Comparison of ENCODE assay signal across 9 cellular contexts in the genomic region with DNA sequence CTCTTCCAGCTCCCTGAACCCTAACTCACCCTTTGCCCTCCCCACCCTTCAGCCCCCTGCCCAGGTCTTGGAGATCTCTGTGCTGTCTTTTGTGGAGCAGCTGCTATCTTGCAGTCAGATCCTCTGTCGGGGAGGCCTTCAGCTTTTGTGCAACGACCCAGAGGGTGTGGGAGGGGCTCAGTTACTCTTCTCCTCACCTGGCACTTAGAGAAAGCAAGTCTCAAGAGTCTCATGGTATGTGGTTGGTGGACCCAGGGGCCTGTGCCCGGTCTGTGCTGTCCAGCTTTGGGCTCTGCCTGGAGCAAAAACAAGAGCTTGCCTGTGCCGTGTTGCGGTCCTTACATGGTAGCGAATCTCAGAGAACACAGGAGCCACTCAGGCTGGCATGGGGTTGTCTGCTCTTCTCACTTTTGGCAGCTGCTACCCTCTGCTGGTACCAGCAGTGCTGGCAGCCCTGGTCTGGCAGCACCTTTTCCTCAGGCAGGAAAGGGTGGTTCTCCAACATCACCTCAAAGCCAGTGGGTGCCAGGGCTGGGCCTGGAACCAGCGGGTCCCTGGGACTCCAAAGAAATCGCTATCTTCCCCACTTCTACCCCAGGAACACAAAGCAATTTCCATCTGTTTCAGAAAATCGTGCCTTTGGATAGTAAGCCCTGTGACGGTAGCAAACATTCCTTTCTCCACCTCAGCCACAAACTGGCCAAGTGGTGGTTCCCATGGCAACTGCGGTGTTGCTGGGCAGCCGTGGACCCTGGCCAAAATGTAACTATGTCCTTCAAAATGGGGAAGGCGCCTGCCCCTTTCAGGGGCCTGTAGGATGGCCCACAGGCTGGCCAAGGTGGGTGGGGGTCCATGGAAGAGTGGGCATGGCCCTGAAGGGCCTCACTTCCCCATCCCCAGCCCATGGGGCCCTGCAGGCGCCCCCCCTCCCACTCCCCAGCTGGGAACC.
DNase-seq lines count a peak whose midpoint lies in the region; ATAC-seq, FAIRE-seq and TF ChIP-seq lines count a peak whose summit lies in the region.
"Had no signal": no experiment of that assay in that cellular context is flagged by ENCODE, and none has a peak within 500 bp of the region (broad histone marks: within the 10 kb centered on the region; RNA-seq: fewer than 3 reads in every experiment).

No MANE protein-coding gene starts in this region.

- no peaks in the 10 kb centered on the region for H3K4me1 ChIP-seq in HAP-1

- CTCF ChIA-PET in activated CD8-positive, alpha-beta T cell treated with anti-CD3 and anti-CD28 coated beads, Interleukin-2, amount 10 ng/mL, durations not matched to agents 7 days and 5 days (lab: Charles Lee), result interaction anchor here (0.7 to 2.0 kb wide), 7 partner anchors 8 to 468 kb away, joined by 3 to 7 read pairs (median 3); no protein-coding TSS in a partner anchor

- in situ Hi-C loops in HAP-1 (cut with MboI; ENCODE audit: low sequenced_read_pairs), result no loop called here

- no peaks in the 10 kb centered on the region for H3K27me3 Mint-ChIP-seq in activated CD8-positive, alpha-beta T cell treated with anti-CD3 and anti-CD28 coated beads, Interleukin-2, amount 10 ng/mL, durations not matched to agents 7 days and 5 days (ENCODE audit: low read depth)
- H3K27me3 Mint-ChIP-seq: dendritic cell treated with granulocyte-macrophage colony-stimulating factor and Interleukin-4, amounts not matched to agents 40 ng/mL and 50 ng/mL, for 4 days had no signal

- no peaks in the 10 kb centered on the region for H3K9me3 ChIP-seq in HAP-1

- peak; percentile 58 for ATAC-seq in activated CD8-positive, alpha-beta T cell treated with anti-CD3 and anti-CD28 coated beads, Interleukin-2, amount 10 ng/mL, durations not matched to agents 7 days and 5 days

- no peaks in the 10 kb centered on the region for H3K36me3 ChIP-seq in HAP-1 (replicated peaks)

- H3K4me3 Mint-ChIP-seq in activated CD8-positive, alpha-beta T cell treated with anti-CD3 and anti-CD28 coated beads, Interleukin-2, amount 10 ng/mL, durations not matched to agents 7 days and 5 days, result no peak overlapping the region
- H3K4me3 Mint-ChIP-seq: dendritic cell treated with granulocyte-macrophage colony-stimulating factor and Interleukin-4, amounts not matched to agents 40 ng/mL and 50 ng/mL, for 4 days had no signal

- peaks cover 53% of the 10 kb centered on the region for H3K36me3 Mint-ChIP-seq in activated CD8-positive, alpha-beta T cell treated with anti-CD3 and anti-CD28 coated beads, Interleukin-2, amount 10 ng/mL, durations not matched to agents 7 days and 5 days (ENCODE audit: low read depth)

- H3K9me3 Mint-ChIP-seq in activated CD8-positive, alpha-beta T cell treated with anti-CD3 and anti-CD28 coated beads, Interleukin-2, amount 10 ng/mL, durations not matched to agents 7 days and 5 days (ENCODE audit: insufficient read depth), result no peaks in the 10 kb centered on the region
- H3K9me3 Mint-ChIP-seq: dendritic cell treated with granulocyte-macrophage colony-stimulating factor and Interleukin-4, amounts not matched to agents 40 ng/mL and 50 ng/mL, for 4 days had no signal

- POLR2A ChIA-PET in activated CD8-positive, alpha-beta T cell treated with anti-CD3 and anti-CD28 coated beads, Interleukin-2, amount 10 ng/mL, durations not matched to agents 7 days and 5 days (lab: Charles Lee), result interaction anchor here (0.7 to 1.4 kb wide), 4 partner anchors 9 to 497 kb away, joined by 3 to 4 read pairs (median 4); partner anchors contain the start of gene ATXN3

- no peak overlapping the region for H3K4me3 ChIP-seq in HAP-1

- no peaks in the 10 kb centered on the region for H3K27me3 ChIP-seq in HAP-1 (ENCODE audit: low read depth)

- H3K27ac Mint-ChIP-seq in activated CD8-positive, alpha-beta T cell treated with anti-CD3 and anti-CD28 coated beads, Interleukin-2, amount 10 ng/mL, durations not matched to agents 7 days and 5 days, result peak overlapping the region; percentile 39
- H3K27ac Mint-ChIP-seq: dendritic cell treated with granulocyte-macrophage colony-stimulating factor and Interleukin-4, amounts not matched to agents 40 ng/mL and 50 ng/mL, for 4 days had no signal

- DNase-seq in AG08395 (ENCODE audit: low spot score) (peak; percentile 49), fibroblast of gingiva (ENCODE audit: low read depth) (peak; percentile 63), pons (ENCODE audit: low spot score) (peak; percentile 27), HAP-1 (ENCODE audit: low spot score in 2 of 2) (no peak), NAMALWA (ENCODE audit: low spot score) (no peak), GM19239 (ENCODE audit: insufficient read length, low spot score) (no peak)
- peak; percentile 50 for DNase-seq in activated CD8-positive, alpha-beta T cell treated with anti-CD3 and anti-CD28 coated beads, Interleukin-2, amount 10 ng/mL, durations not matched to agents 7 days and 5 days

- peaks cover 45% of the 10 kb centered on the region for H3K4me1 Mint-ChIP-seq in activated CD8-positive, alpha-beta T cell treated with anti-CD3 and anti-CD28 coated beads, Interleukin-2, amount 10 ng/mL, durations not matched to agents 7 days and 5 days (ENCODE audit: low read depth)

- FAIRE-seq in GM19239 (lab: Jason Lieb, UNC), result no peak

- no peak for TF ChIP-seq EP300 in Ishikawa (IDR thresholded peaks at IDR 0.05; ENCODE audit: borderline replicate concordance)

- peak; percentile 56 for TF ChIP-seq RAD21 in Ishikawa (IDR thresholded peaks at IDR 0.05; ENCODE audit: low read depth)

TF ChIP-seq in Ishikawa, 13 proteins besides CTCF, POLR2A, EP300 and RAD21:
- TF ChIP-seq TAF1 (IDR thresholded peaks at IDR 0.05; ENCODE audit: low read depth) (no peak), NFIC (IDR thresholded peaks at IDR 0.05) (peak; percentile 73)
TF ChIP-seq in Ishikawa: peak in this region for 1.

Comparison
In these comparisons a context has a peak if more than half of its experiments do, and no peak if none do; other contexts are left out.
1. DNase-seq: peak in AG08395 (single experiment), activated CD8-positive, alpha-beta T cell treated with anti-CD3 and anti-CD28 coated beads, Interleukin-2, amount 10 ng/mL, durations not matched to agents 7 days and 5 days (single experiment), fibroblast of gingiva (single experiment) and pons (single experiment); none in HAP-1 (0 of 2), NAMALWA (single experiment) and GM19239 (single experiment).